In the genomic region with DNA sequence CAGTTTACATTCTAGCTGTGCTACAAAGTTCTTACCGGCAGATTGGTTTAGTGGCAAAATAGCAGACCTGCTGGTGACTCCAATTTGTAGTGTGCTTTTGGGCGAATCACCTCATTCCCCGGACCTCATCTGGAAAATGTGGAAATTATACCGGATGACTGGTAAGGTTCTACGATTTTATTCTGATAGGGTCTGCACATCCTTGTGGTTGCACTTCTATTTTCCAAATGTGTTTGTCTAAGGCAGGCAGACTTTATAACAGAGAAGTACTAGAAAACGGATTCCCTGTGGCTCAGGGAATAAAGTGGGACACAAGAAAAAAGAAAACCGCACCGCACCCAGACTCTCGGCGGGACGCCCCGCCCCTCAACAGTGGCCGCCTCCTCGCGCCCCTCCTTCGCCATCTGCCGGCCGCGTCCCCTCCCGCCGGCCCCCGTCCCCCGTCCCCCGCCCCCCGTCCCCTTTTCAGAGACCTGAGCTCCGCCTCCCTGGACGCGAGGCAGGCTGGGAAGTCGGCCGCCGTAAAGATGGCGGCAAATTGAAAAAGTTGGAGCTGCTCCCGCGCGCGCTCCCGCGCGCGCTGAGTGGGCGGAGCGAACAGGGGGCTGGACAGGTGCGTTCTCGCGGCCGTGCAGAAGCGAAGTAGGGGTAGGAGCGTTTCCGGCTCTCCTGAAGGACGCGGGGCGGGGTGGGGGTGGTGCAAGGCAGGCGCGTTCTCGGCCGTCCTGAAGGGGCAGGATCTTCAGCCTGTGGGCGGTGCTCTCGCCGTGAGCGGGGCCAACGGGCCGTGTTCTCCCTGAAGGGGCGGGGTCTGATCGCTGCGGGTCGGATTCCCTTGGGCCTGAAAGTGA, we compare ENCODE assay signal across 8 cellular contexts. TPM values are rescaled to one million over a fixed set of nuclear protein-coding genes. Genes with fewer than 3 reads are reported as not detected.
DNase-seq lines count a peak whose midpoint lies in the region; ATAC-seq and TF ChIP-seq lines count a peak whose summit lies in the region.

No MANE protein-coding gene starts in this region.

- H3K4me3 Mint-ChIP-seq in chondrocyte (ENCODE audit: unreplicated experiment): peak overlapping the region; percentile 90

- peak overlapping the region; percentile 61 for H3K4me3 ChIP-seq in kidney epithelial cell (ENCODE audit: low read depth, low read length)

- peak; percentile 55 for TF ChIP-seq CTCF in chondrocyte (IDR thresholded peaks at IDR 0.05)
- no peak for TF ChIP-seq CTCF in kidney epithelial cell (IDR thresholded peaks at IDR 0.05; ENCODE audit: insufficient read depth, low read length, poor library complexity, severe bottlenecking)

- peak; percentile 97 for DNase-seq in AG20443 (ENCODE audit: low spot score)
- peak; percentile 99 for DNase-seq in NCI-H460 (ENCODE audit: extremely low read depth, low read depth)
- peak; percentile 98 for DNase-seq in activated CD4-positive, alpha-beta T cell treated with anti-CD3 and anti-CD28 coated beads for 1 hour
- peak; percentile 100 for DNase-seq in chondrocyte (ENCODE audit: low spot score)
- peak; percentile 89 for DNase-seq in kidney epithelial cell (ENCODE audit: low read depth)
- DNase-seq in stimulated activated CD4-positive, alpha-beta T cell treated with anti-CD3 and anti-CD28 coated beads, Interleukin-15, amount 100 ng/mL, for 24 hours: peak; percentile 100

- H3K27me3 ChIP-seq in kidney epithelial cell (ENCODE audit: control insufficient read depth, insufficient read depth, low read length): no peaks in the 10 kb centered on the region

- peak; percentile 46 for ATAC-seq in HG03378 (IDR thresholded peaks at IDR 0.05; ENCODE audit: unreplicated experiment)

- H3K27ac Mint-ChIP-seq in chondrocyte (ENCODE audit: unreplicated experiment): peak overlapping the region; percentile 95

- peaks cover 16% of the 10 kb centered on the region for H3K4me1 Mint-ChIP-seq in chondrocyte (ENCODE audit: low read depth)

- H3K9me3 Mint-ChIP-seq in chondrocyte (ENCODE audit: low read depth): no peaks in the 10 kb centered on the region

- H3K36me3 ChIP-seq in kidney epithelial cell (ENCODE audit: control insufficient read depth, insufficient read depth, low read length): no peaks in the 10 kb centered on the region

- peak; percentile 52 for TF ChIP-seq POLR2A in GM19099 (IDR thresholded peaks at IDR 0.05; ENCODE audit: extremely low read depth, insufficient read length, low read depth)

- no peaks in the 10 kb centered on the region for H3K27me3 Mint-ChIP-seq in chondrocyte (ENCODE audit: low read depth)

- no peaks in the 10 kb centered on the region for H3K36me3 Mint-ChIP-seq in chondrocyte (ENCODE audit: low read depth)

RNA-seq across cellular contexts. Expression of a gene that starts 0.5 kb away (rescaled TPM):
- 24.8 and 27.4 TPM in 2 replicates for total RNA-seq in NCI-H460 (2014; rRNA removed; shearing (Covaris generic))
- 37.0 and 49.1 TPM in 2 replicates for polyA plus RNA-seq in NCI-H460 (2014; cell fraction: nucleus; rRNA removed)
- total RNA-seq in chondrocyte (43.7 to 53.7 TPM (median 47.8 TPM) in 3 replicates), kidney epithelial cell (60.2 and 70.7 TPM in 2 replicates)

RNA-seq across cellular contexts. Expression of a gene that starts 20.7 kb away (rescaled TPM):
- total RNA-seq in NCI-H460 (2014; rRNA removed; shearing (Covaris generic)): 0.07 TPM in 1 of 2 replicates, not detected in the other
- 0.81 TPM in 1 of 2 replicates, not detected in the other for polyA plus RNA-seq in NCI-H460 (2014; cell fraction: nucleus; rRNA removed)
- total RNA-seq in chondrocyte: 0.05 to 0.36 TPM in 2 of 3 replicates, not detected in the other
- 0.04 and 0.27 TPM in 2 replicates for total RNA-seq in kidney epithelial cell

Comparison
In these comparisons a context has a peak if more than half of its experiments do, and no peak if none do; other contexts are left out.
1. Peak in every context shown above with its lines: DNase-seq, ATAC-seq and H3K4me3 ChIP-seq.